Comparison of ENCODE assay signal across 1 cellular context in genomic region chr4:151801547-151802516, GRCh38.
A peak's percentile ranks its signal among the peaks of the same experiment; 100 is the strongest.
TF ChIP-seq lines count a peak whose summit lies in the region.

No MANE protein-coding gene starts in this region.

TF ChIP-seq in GM12878, 131 proteins besides CTCF, POLR2A, EP300 and RAD21 (continued from another document):
- TF ChIP-seq IRF5 (IDR thresholded peaks at IDR 0.05; ENCODE audit: borderline replicate concordance) (no peak), CEBPB (IDR thresholded peaks at IDR 0.05; ENCODE audit: borderline replicate concordance in 1 of 2, low read depth in 2 of 2, low read length in 2 of 2) (no peak), BHLHE40 (IDR thresholded peaks at IDR 0.05; ENCODE audit: borderline replicate concordance in 1 of 2, low read depth in 2 of 2, low read length in 1 of 2) (peak in 1 of 2 experiments; percentile 31; a peak in 1 of 4 replicates), ZZZ3 (IDR thresholded peaks at IDR 0.05; ENCODE audit: control insufficient read depth, insufficient read length, low read depth) (no peak), WRNIP1 (IDR thresholded peaks at IDR 0.05; ENCODE audit: borderline replicate concordance, low read depth, low read length) (no peak), HDAC2 (IDR thresholded peaks at IDR 0.05) (no peak), TCF3 (IDR thresholded peaks at IDR 0.05; ENCODE audit: borderline replicate concordance, insufficient read depth, low read depth, low read length) (no peak), E2F8 (IDR thresholded peaks at IDR 0.05; ENCODE audit: low read depth, partially characterized antibody) (no peak), NKRF (conservative IDR thresholded peaks at IDR 0.05) (no peak), ZBTB4 (CRISPR knock-in tag; IDR thresholded peaks at IDR 0.05) (no peak), SPI1 (IDR thresholded peaks at IDR 0.05; ENCODE audit: borderline replicate concordance, insufficient read depth, low read depth, low read length) (no peak), YY1 (IDR thresholded peaks at IDR 0.05; ENCODE audit: low read depth, low read length) (peak; percentile 95)
